In genomic region chr4:157996598-157996997, GRCh38 we compare ENCODE assay signal across 14 cellular contexts.
"Had no signal": no experiment of that assay in that cellular context is flagged by ENCODE, and none has a peak within 500 bp of the region (broad histone marks: within the 10 kb centered on the region; RNA-seq: fewer than 3 reads in every experiment).

No MANE protein-coding gene starts in this region.

- H3K4me1 ChIP-seq: tibial artery had no signal

- H3K27me3 ChIP-seq: heart right ventricle, tibial artery had no signal

- H3K9me3 ChIP-seq: heart right ventricle, tibial artery had no signal

- FAIRE-seq: urothelium cell line had no signal

- H3K36me3 ChIP-seq: heart right ventricle, tibial artery had no signal

- ATAC-seq: activated CD4-positive, alpha-beta T cell treated with anti-CD3 and anti-CD28 coated beads for 36 hours; effector memory CD8-positive, alpha-beta T cell; heart right ventricle; naive thymus-derived CD8-positive, alpha-beta T cell; stimulated activated naive CD8-positive, alpha-beta T cell treated with anti-CD3 and anti-CD28 coated beads, Interleukin-15, Interleukin-2, amounts not matched to agents 100 U/mL and 50 U/mL, for 24 hours had no signal

- H3K27ac ChIP-seq: tibial artery had no signal

- DNase-seq: activated CD4-positive, alpha-beta T cell treated with anti-CD3 and anti-CD28 coated beads for 36 hours; activated CD4-positive, alpha-beta T cell treated with anti-CD3 and anti-CD28 coated beads, Interleukin-2, amount 50 U/mL, for 48 hours; activated gamma-delta T cell; effector memory CD8-positive, alpha-beta T cell; heart right ventricle; immature natural killer cell; naive thymus-derived CD8-positive, alpha-beta T cell; posterior cingulate gyrus; stimulated activated CD4-positive, alpha-beta T cell treated with anti-CD3 and anti-CD28 coated beads, Interleukin-2, amount 100 ng/mL, for 24 hours; stimulated activated naive CD8-positive, alpha-beta T cell treated with anti-CD3 and anti-CD28 coated beads, Interleukin-15, Interleukin-2, amounts not matched to agents 100 U/mL and 50 U/mL, for 24 hours; substantia nigra; SW 1271; tibial artery had no signal

- H3K4me3 ChIP-seq: heart right ventricle, tibial artery had no signal
